17 cellular contexts compared by ENCODE assay signal in genomic region chr15:74156018-74156417, GRCh38. TPM values are rescaled to one million over a fixed set of nuclear protein-coding genes. Genes with fewer than 3 reads are reported as not detected.
"Had no signal": no experiment of that assay in that cellular context is flagged by ENCODE, and none has a peak within 500 bp of the region (broad histone marks: within the 10 kb centered on the region; RNA-seq: fewer than 3 reads in every experiment).

No MANE protein-coding gene starts in this region.

- H3K36me3 ChIP-seq: colonic mucosa, pancreas, transverse colon had no signal

- H3K4me1 Mint-ChIP-seq: immature natural killer cell; stimulated activated effector memory CD8-positive, alpha-beta T cell treated with anti-CD3 and anti-CD28 coated beads, Interleukin-12 subunit alpha, Interleukin-12 subunit beta, amount 100 ng/mL, for 72 hours had no signal

- H3K27me3 ChIP-seq: colonic mucosa, pancreas, transverse colon had no signal

- H3K4me3 Mint-ChIP-seq: activated naive CD8-positive, alpha-beta T cell; activated T-cell treated with anti-CD3 and anti-CD28 coated beads, Interleukin-2, amount 50 U/mL, for 24 hours; immature natural killer cell; nephron progenitor cell; stimulated activated effector memory CD8-positive, alpha-beta T cell treated with anti-CD3 and anti-CD28 coated beads, Interleukin-12 subunit alpha, Interleukin-12 subunit beta, amount 100 ng/mL, for 72 hours had no signal

- H3K27ac Mint-ChIP-seq: activated naive CD8-positive, alpha-beta T cell; activated T-cell treated with anti-CD3 and anti-CD28 coated beads, Interleukin-2, amount 50 U/mL, for 24 hours; immature natural killer cell; stimulated activated effector memory CD8-positive, alpha-beta T cell treated with anti-CD3 and anti-CD28 coated beads, Interleukin-12 subunit alpha, Interleukin-12 subunit beta, amount 100 ng/mL, for 72 hours had no signal

- H3K36me3 Mint-ChIP-seq: activated naive CD8-positive, alpha-beta T cell; immature natural killer cell; stimulated activated effector memory CD8-positive, alpha-beta T cell treated with anti-CD3 and anti-CD28 coated beads, Interleukin-12 subunit alpha, Interleukin-12 subunit beta, amount 100 ng/mL, for 72 hours had no signal

- H3K4me3 ChIP-seq: colonic mucosa, pancreas, transverse colon had no signal

- ATAC-seq: stimulated activated effector memory CD8-positive, alpha-beta T cell treated with anti-CD3 and anti-CD28 coated beads, Interleukin-12 subunit alpha, Interleukin-12 subunit beta, amount 100 ng/mL, for 72 hours had no signal

- H3K9me3 ChIP-seq: colonic mucosa, pancreas, transverse colon had no signal

- H3K9me3 Mint-ChIP-seq: activated T-cell treated with anti-CD3 and anti-CD28 coated beads, Interleukin-2, amount 50 U/mL, for 24 hours; immature natural killer cell; nephron progenitor cell; stimulated activated effector memory CD8-positive, alpha-beta T cell treated with anti-CD3 and anti-CD28 coated beads, Interleukin-12 subunit alpha, Interleukin-12 subunit beta, amount 100 ng/mL, for 72 hours had no signal

- H3K27ac ChIP-seq: colonic mucosa, pancreas had no signal

- H3K4me1 ChIP-seq: colonic mucosa, pancreas had no signal

- DNase-seq: activated CD4-positive, alpha-beta T cell treated with anti-CD3 and anti-CD28 coated beads, Interleukin-2, amount 50 U/mL, for 1 hour; activated effector memory CD4-positive, alpha-beta T cell treated with Interleukin-2 at 50 U/mL for 16 hours; activated T-cell treated with anti-CD3 and anti-CD28 coated beads, Interleukin-2, amount 50 U/mL, for 24 hours; colonic mucosa; effector CD8-positive, alpha-beta T cell; erythroblast; immature natural killer cell; left cardiac atrium; nephron progenitor cell; pancreas; small intestine; transverse colon had no signal

RNA-seq across cellular contexts. Expression of gene ISLR, which starts 17.5 kb away (rescaled TPM):
- total RNA-seq: lung microvascular endothelial cell; T-helper 2 cell treated with Interferon-gamma antibody and Interleukin-4, amounts not matched to agents 100 ng/mL and 5 ng/mL, for 36 hours had no signal

RNA-seq across cellular contexts. Expression of gene ISLR2, which starts 25.6 kb away (rescaled TPM):
- total RNA-seq: bronchial epithelial cell; T-helper 2 cell treated with Interferon-gamma antibody and Interleukin-4, amounts not matched to agents 100 ng/mL and 5 ng/mL, for 36 hours had no signal

RNA-seq across cellular contexts. Expression of gene STRA6, which starts 46.6 kb away (rescaled TPM):
- total RNA-seq: colonic mucosa; left cardiac atrium; T-helper 2 cell treated with Interferon-gamma antibody and Interleukin-4, amounts not matched to agents 100 ng/mL and 5 ng/mL, for 36 hours; transverse colon had no signal
